ENCODE assay signal across 23 cellular contexts in genomic region chr3:90033242-90033641, GRCh38.
DNase-seq lines count a peak whose midpoint lies in the region; ATAC-seq and TF ChIP-seq lines count a peak whose summit lies in the region.
"Had no signal": no experiment of that assay in that cellular context is flagged by ENCODE, and none has a peak within 500 bp of the region (broad histone marks: within the 10 kb centered on the region; RNA-seq: fewer than 3 reads in every experiment).

No MANE protein-coding gene starts in this region.

- ATAC-seq in HG03565 (IDR thresholded peaks at IDR 0.05; ENCODE audit: unreplicated experiment), result no peak
- no peak for ATAC-seq in HG03521 (IDR thresholded peaks at IDR 0.05; ENCODE audit: unreplicated experiment)
- ATAC-seq in GM19324 (IDR thresholded peaks at IDR 0.05; ENCODE audit: low FRiP score, unreplicated experiment), result no peak
- no peak for ATAC-seq in sciatic nerve
- ATAC-seq: CD8-positive, alpha-beta T cell; left lobe of liver; right lobe of liver had no signal

- POLR2A ChIA-PET in HEK293T (lab: Yijun Ruan, JAX), result no interaction called here

- CTCF ChIA-PET in HEK293T (lab: Yijun Ruan, JAX), result interaction anchor here (0.7 kb wide), 1 partner anchor 22 kb away, joined by 3 read pairs; no protein-coding TSS in a partner anchor

- intact Hi-C loops in sciatic nerve (cut with DNase I), result no loop called here

- DNase-seq in COR-L47 (lab: John Stamatoyannopoulos, UW) (peak; percentile 3), HEK293T (ENCODE audit: extremely low spot score) (peak; percentile 29), NCI-H526 (lab: John Stamatoyannopoulos, UW) (peak; percentile 8 to 16), islet precursor cell (peak; percentile 56), sciatic nerve (ENCODE audit: low spot score) (no peak)
- DNase-seq: activated CD4-positive, alpha-beta memory T cell treated with anti-CD3 and anti-CD28 coated beads, Interleukin-2, amount 10 ng/mL, durations not matched to agents 7 days and 5 days; activated CD4-positive, alpha-beta T cell treated with anti-CD3 and anti-CD28 coated beads for 1 hour; activated naive CD4-positive, alpha-beta T cell treated with anti-CD3 and anti-CD28 coated beads for 36 hours; caudate nucleus; CD8-positive, alpha-beta T cell; effector memory CD4-positive, alpha-beta T cell; KBM-7; MG63; NCI-H1436 treated with DMSO at 0.1 percent for 48 hours; Peyer's patch; right lobe of liver; SHP77; stimulated activated CD4-positive, alpha-beta T cell treated with anti-CD3 and anti-CD28 coated beads, Interleukin-4, amount 100 ng/mL, for 4 hours; tibial artery had no signal

TF ChIP-seq in HEK293T, 16 proteins besides CTCF, POLR2A, EP300 and RAD21:
- TF ChIP-seq FOXM1 (IDR thresholded peaks at IDR 0.05; ENCODE audit: borderline replicate concordance) (no peak), CTBP1 (IDR thresholded peaks at IDR 0.05; ENCODE audit: borderline replicate concordance) (peak; percentile 68; the same call in 1 of the 2 replicates)
